ENCODE assay signal across 10 cellular contexts in the genomic region with DNA sequence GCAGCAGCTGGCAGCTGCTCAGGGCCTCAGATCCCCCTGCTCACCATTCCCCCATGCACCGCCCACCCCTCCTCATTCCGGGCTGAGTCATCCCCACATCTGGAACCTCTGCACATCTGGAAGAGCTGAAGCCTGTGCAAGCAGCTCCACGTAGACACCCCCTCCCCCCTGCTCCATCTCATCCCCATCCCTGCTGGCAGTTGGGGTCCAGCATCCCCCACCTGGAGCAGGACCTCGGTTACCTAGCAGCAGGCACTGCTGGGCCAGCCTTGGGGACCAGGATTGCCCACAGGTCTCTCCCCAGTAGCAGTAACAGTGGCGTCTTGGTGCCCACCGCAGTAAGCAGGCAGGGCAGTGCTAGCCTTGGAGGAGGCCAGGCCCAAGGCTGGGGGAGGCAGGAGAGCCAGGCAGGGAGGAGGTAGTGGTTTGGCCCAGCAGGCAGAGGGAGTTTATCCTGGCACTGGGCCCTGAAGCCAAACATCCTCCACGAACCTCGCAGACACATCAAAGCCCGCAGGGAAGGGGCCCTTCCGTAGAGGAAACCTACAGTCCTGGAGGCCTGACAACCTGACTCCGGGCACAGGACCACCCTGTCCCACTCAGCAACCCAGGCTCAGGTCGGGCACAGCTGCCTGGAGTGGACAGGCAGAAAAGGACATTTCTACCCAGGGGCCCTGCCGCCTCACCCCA. TPM values are rescaled to one million over a fixed set of nuclear protein-coding genes. Genes with fewer than 3 reads are reported as not detected.
DNase-seq lines count a peak whose midpoint lies in the region; ATAC-seq and TF ChIP-seq lines count a peak whose summit lies in the region.
"Had no signal": no experiment of that assay in that cellular context is flagged by ENCODE, and none has a peak within 500 bp of the region (broad histone marks: within the 10 kb centered on the region; RNA-seq: fewer than 3 reads in every experiment).

No MANE protein-coding gene starts in this region.

- H3K9me3 ChIP-seq in PC-9 (ENCODE audit: insufficient read depth, low read depth) (no peaks in the 10 kb centered on the region), skeletal muscle satellite cell (replicated peaks; ENCODE audit: low read length) (no peaks in the 10 kb centered on the region)

- H3K79me2 ChIP-seq in PC-9 (ENCODE audit: low read depth): no peaks in the 10 kb centered on the region

- no peak for ATAC-seq in HG03039 (IDR thresholded peaks at IDR 0.05; ENCODE audit: unreplicated experiment)
- no peak for ATAC-seq in stimulated activated naive CD8-positive, alpha-beta T cell treated with anti-CD3 and anti-CD28 coated beads, Interleukin-15, Interleukin-2, amounts not matched to agents 100 U/mL and 50 U/mL, for 24 hours

- H4K20me1 ChIP-seq in PC-9 (ENCODE audit: insufficient read depth): no peaks in the 10 kb centered on the region

- H3F3A ChIP-seq in PC-9 (ENCODE audit: insufficient read depth, low read depth): peaks cover 4% of the 10 kb centered on the region; the same call in 1 of the 2 replicates

- TF ChIP-seq CTCF in PC-9 (conservative IDR thresholded peaks at IDR 0.05): no peak

- BruUV-seq in PC-9 (replicated peaks; lab: Mats Ljungman, UMichigan): no TSS peak

- H3K36me3 ChIP-seq in PC-9 (ENCODE audit: low read depth): no peaks in the 10 kb centered on the region
- H3K36me3 ChIP-seq in skeletal muscle satellite cell (ENCODE audit: insufficient read depth, low read length): no peaks in the 10 kb centered on the region

- H3K9ac ChIP-seq in skeletal muscle satellite cell (ENCODE audit: low read depth, low read length): peak overlapping the region; percentile 48

- no peak overlapping the region for H3K27ac ChIP-seq in PC-9

- H3K4me3 ChIP-seq in PC-9 (no peak overlapping the region), skeletal muscle satellite cell (ENCODE audit: low read length) (peak overlapping the region; percentile 55)

- H3K4me1 ChIP-seq in PC-9 (replicated peaks; ENCODE audit: insufficient read depth): peaks cover 10% of the 10 kb centered on the region; the same call in 1 of the 2 replicates
- peaks cover 61% of the 10 kb centered on the region for H3K4me1 ChIP-seq in skeletal muscle satellite cell (ENCODE audit: control insufficient read depth, insufficient read depth, low read length)

- CTCF ChIA-PET in PC-9 (lab: Charles Lee): interaction anchor here (0.6 to 0.7 kb wide), 2 partner anchors 48 to 55 kb away, joined by 3 to 10 read pairs; no protein-coding TSS in a partner anchor

- H3K9me2 ChIP-seq in PC-9 (ENCODE audit: insufficient read depth): no peaks in the 10 kb centered on the region

- DNase-seq in GM04504 (ENCODE audit: low read depth) (peak; percentile 62), PC-9 (peak; percentile 33 to 38), fibroblast of gingiva (ENCODE audit: low read depth) (peak; percentile 80), UCSD-AML1 (lab: John Stamatoyannopoulos, UW; ENCODE audit: unreplicated experiment) (no peak), middle frontal gyrus (ENCODE audit: extremely low spot score, low spot score) (no peak)
- DNase-seq in stimulated activated naive CD8-positive, alpha-beta T cell treated with anti-CD3 and anti-CD28 coated beads, Interleukin-15, Interleukin-2, amounts not matched to agents 100 U/mL and 50 U/mL, for 24 hours: no peak
- DNase-seq: RPMI8226; stimulated activated CD4-positive, alpha-beta T cell treated with anti-CD3 and anti-CD28 coated beads, Interleukin-4, amount 100 ng/mL, for 1 hour had no signal

- H2AFZ ChIP-seq in PC-9: no peak overlapping the region

- intact Hi-C loops in PC-9 (cut with micrococcal nuclease; ENCODE audit: unreplicated experiment): no loop called here

- no peak overlapping the region for H3K4me2 ChIP-seq in PC-9
- peak overlapping the region; percentile 78 for H3K4me2 ChIP-seq in skeletal muscle satellite cell (ENCODE audit: low read length)

- POLR2A ChIA-PET in PC-9 (lab: Charles Lee; ENCODE audit: unreplicated experiment): no interaction called here

- H3K27me3 ChIP-seq in PC-9 (ENCODE audit: insufficient read depth, low read depth) (peaks cover 7% of the 10 kb centered on the region), skeletal muscle satellite cell (ENCODE audit: control insufficient read depth, insufficient read depth, low read length) (no peaks in the 10 kb centered on the region)

RNA-seq across cellular contexts. Expression of gene TMEM92, which starts 7.7 kb away (rescaled TPM):
- 12.9 and 16.6 TPM in 2 replicates for total RNA-seq in PC-9 (2021)
- 0.25 TPM in 1 of 2 replicates, not detected in the other for total RNA-seq in skeletal muscle satellite cell (2012; rRNA removed)

Comparison
In these comparisons a context has a peak if more than half of its experiments do, and no peak if none do; other contexts are left out.
1. DNase-seq: peak in GM04504 (single experiment), PC-9 (2 of 2) and fibroblast of gingiva (single experiment); none in UCSD-AML1 (single experiment), stimulated activated naive CD8-positive, alpha-beta T cell treated with anti-CD3 and anti-CD28 coated beads, Interleukin-15, Interleukin-2, amounts not matched to agents 100 U/mL and 50 U/mL, for 24 hours (single experiment) and middle frontal gyrus (single experiment).